In the genomic region with DNA sequence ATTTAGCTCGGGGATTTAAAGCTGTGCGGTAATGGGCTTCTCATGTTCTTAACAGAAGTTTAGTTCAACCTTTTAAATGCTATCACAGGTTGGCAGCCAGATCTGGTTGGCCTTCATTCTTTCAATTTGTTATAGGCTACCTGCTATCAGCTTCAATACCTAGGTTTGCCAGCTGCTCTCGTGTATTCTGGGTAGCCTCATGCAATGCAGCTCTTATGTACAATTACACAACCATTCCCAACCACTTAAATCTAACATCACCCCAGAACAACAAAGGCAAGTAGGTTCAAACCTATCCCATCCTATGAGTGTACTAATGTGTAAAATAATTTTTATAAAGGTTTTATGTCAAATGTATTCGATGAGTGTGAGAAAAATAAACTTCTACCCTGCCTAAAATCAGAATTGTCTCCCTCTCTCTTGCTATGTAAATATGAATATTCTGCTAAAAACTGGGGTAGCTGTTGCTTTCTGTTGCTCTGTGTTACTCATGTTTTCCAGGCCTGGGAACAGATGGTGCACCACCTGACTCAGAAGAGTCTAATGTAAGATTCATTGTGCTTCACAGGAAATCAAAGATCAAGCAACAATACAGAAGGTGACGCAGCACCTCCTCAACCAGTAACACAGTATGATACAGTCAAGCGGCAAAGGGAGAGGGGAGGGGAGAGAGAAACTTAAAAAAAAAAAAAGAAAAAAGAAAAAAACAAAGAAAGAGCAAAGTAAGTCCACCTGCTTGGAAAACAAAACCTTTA, we compare ENCODE assay signal across 11 cellular contexts.
DNase-seq lines count a peak whose midpoint lies in the region; ATAC-seq, FAIRE-seq and TF ChIP-seq lines count a peak whose summit lies in the region.
"Had no signal": no experiment of that assay in that cellular context is flagged by ENCODE, and none has a peak within 500 bp of the region (broad histone marks: within the 10 kb centered on the region; RNA-seq: fewer than 3 reads in every experiment).

No MANE protein-coding gene starts in this region.

- no peak overlapping the region for H3K27ac ChIP-seq in GM23338 (ENCODE audit: low read depth)
- H3K27ac ChIP-seq: cardiac muscle cell, VCaP had no signal

- peak overlapping the region; percentile 85 for H3K27ac Mint-ChIP-seq in GM23338
- no peak overlapping the region for H3K27ac Mint-ChIP-seq in stimulated activated naive B cell treated with anti-CD40 and anti-IgM and Interleukin-4, amounts not matched to agents 10 μg/mL and 1 μg/mL and 100 μg/mL, for 72 hours
- no peak overlapping the region for H3K27ac Mint-ChIP-seq in activated CD4-positive, alpha-beta T cell treated with anti-CD3 and anti-CD28 coated beads, Interleukin-2, amount 10 ng/mL, durations not matched to agents 7 days and 5 days

- TF ChIP-seq CTCF in AG04449 (IDR thresholded peaks at IDR 0.05; ENCODE audit: insufficient read depth, low read length, missing control alignments): no peak
- TF ChIP-seq CTCF in GM23338 (conservative IDR thresholded peaks at IDR 0.05; ENCODE audit: low read depth in 2 of 2): no peak

- peaks cover 6% of the 10 kb centered on the region for H3K9me3 Mint-ChIP-seq in GM23338
- H3K9me3 Mint-ChIP-seq in stimulated activated naive B cell treated with anti-CD40 and anti-IgM and Interleukin-4, amounts not matched to agents 10 μg/mL and 1 μg/mL and 100 μg/mL, for 72 hours: peaks cover 0 to 3% of the 10 kb centered on the region in 2 donors
- H3K9me3 Mint-ChIP-seq in activated CD4-positive, alpha-beta T cell treated with anti-CD3 and anti-CD28 coated beads, Interleukin-2, amount 10 ng/mL, durations not matched to agents 7 days and 5 days: peaks cover 17% of the 10 kb centered on the region

- CTCF ChIA-PET in AG04449 (lab: Yijun Ruan, JAX): no interaction called here
- CTCF ChIA-PET in activated CD4-positive, alpha-beta T cell treated with anti-CD3 and anti-CD28 coated beads, Interleukin-2, amount 10 ng/mL, durations not matched to agents 7 days and 5 days (lab: Charles Lee): no interaction called here

- no peak overlapping the region for H3K4me3 Mint-ChIP-seq in GM23338
- no peak overlapping the region for H3K4me3 Mint-ChIP-seq in stimulated activated naive B cell treated with anti-CD40 and anti-IgM and Interleukin-4, amounts not matched to agents 10 μg/mL and 1 μg/mL and 100 μg/mL, for 72 hours
- no peak overlapping the region for H3K4me3 Mint-ChIP-seq in activated CD4-positive, alpha-beta T cell treated with anti-CD3 and anti-CD28 coated beads, Interleukin-2, amount 10 ng/mL, durations not matched to agents 7 days and 5 days

- FAIRE-seq in GM12892 (lab: Jason Lieb, UNC): no peak

- POLR2A ChIA-PET in AG04449 (lab: Yijun Ruan, JAX): no interaction called here
- POLR2A ChIA-PET in activated CD4-positive, alpha-beta T cell treated with anti-CD3 and anti-CD28 coated beads, Interleukin-2, amount 10 ng/mL, durations not matched to agents 7 days and 5 days (lab: Charles Lee): no interaction called here

- no peaks in the 10 kb centered on the region for H3K36me3 ChIP-seq in GM23338 (ENCODE audit: insufficient read depth)
- H3K36me3 ChIP-seq: cardiac muscle cell had no signal

- ATAC-seq in GM23338: no peak
- ATAC-seq in stimulated activated naive B cell treated with anti-CD40 and anti-IgM and Interleukin-4, amounts not matched to agents 10 μg/mL and 1 μg/mL and 100 μg/mL, for 72 hours (replicated peaks): no peak

- H3K27me3 Mint-ChIP-seq in GM23338 (ENCODE audit: insufficient read depth, low read depth, poor library complexity): no peaks in the 10 kb centered on the region
- no peaks in the 10 kb centered on the region for H3K27me3 Mint-ChIP-seq in stimulated activated naive B cell treated with anti-CD40 and anti-IgM and Interleukin-4, amounts not matched to agents 10 μg/mL and 1 μg/mL and 100 μg/mL, for 72 hours
- no peaks in the 10 kb centered on the region for H3K27me3 Mint-ChIP-seq in activated CD4-positive, alpha-beta T cell treated with anti-CD3 and anti-CD28 coated beads, Interleukin-2, amount 10 ng/mL, durations not matched to agents 7 days and 5 days

- peaks cover 95% of the 10 kb centered on the region for H3K79me2 ChIP-seq in GM23338 (replicated peaks; ENCODE audit: insufficient read depth)

- TF ChIP-seq POLR2A in GM12892 (IDR thresholded peaks at IDR 0.05; ENCODE audit: low read depth, low read length): no peak

- no peaks in the 10 kb centered on the region for H3K27me3 ChIP-seq in GM23338 (ENCODE audit: insufficient read depth)
- H3K27me3 ChIP-seq: cardiac muscle cell had no signal

- peaks cover 34% of the 10 kb centered on the region for H3K4me1 Mint-ChIP-seq in GM23338
- H3K4me1 Mint-ChIP-seq in stimulated activated naive B cell treated with anti-CD40 and anti-IgM and Interleukin-4, amounts not matched to agents 10 μg/mL and 1 μg/mL and 100 μg/mL, for 72 hours: no peaks in the 10 kb centered on the region
- H3K4me1 Mint-ChIP-seq in activated CD4-positive, alpha-beta T cell treated with anti-CD3 and anti-CD28 coated beads, Interleukin-2, amount 10 ng/mL, durations not matched to agents 7 days and 5 days: no peaks in the 10 kb centered on the region

- DNase-seq in AG04449 (ENCODE audit: low read depth, low spot score) (peak; percentile 26), GM23338 (ENCODE audit: low spot score) (peak; percentile 17), SK-MEL-5 (ENCODE audit: low read depth, low spot score) (peak; percentile 22), fibroblast of the conjunctiva (ENCODE audit: low read depth) (peak; percentile 40), GM12892 (ENCODE audit: insufficient read length) (no peak), HUDEP-2 (lab: John Stamatoyannopoulos, UW; ENCODE audit: unreplicated experiment in 76 of 76) (no peak)
- DNase-seq in stimulated activated naive B cell treated with anti-CD40 and anti-IgM and Interleukin-4, amounts not matched to agents 10 μg/mL and 1 μg/mL and 100 μg/mL, for 72 hours: no peak
- DNase-seq in activated CD4-positive, alpha-beta T cell treated with anti-CD3 and anti-CD28 coated beads, Interleukin-2, amount 10 ng/mL, durations not matched to agents 7 days and 5 days: no peak
- DNase-seq: NCI-H187 had no signal

- H3K4me3 ChIP-seq in AG04449 (ENCODE audit: low read depth, low read length) (no peak overlapping the region), GM23338 (no peak overlapping the region)
- H3K4me3 ChIP-seq: cardiac muscle cell had no signal

- H3K9me2 ChIP-seq in GM23338 (ENCODE audit: insufficient read depth): no peaks in the 10 kb centered on the region

- no peaks in the 10 kb centered on the region for H3F3A ChIP-seq in GM23338 (replicated peaks; ENCODE audit: low read depth)

- H4K20me1 ChIP-seq in GM23338 (replicated peaks; ENCODE audit: insufficient read depth): no peaks in the 10 kb centered on the region

- H2AFZ ChIP-seq in GM23338: no peak overlapping the region

- H3K4me1 ChIP-seq in GM23338 (ENCODE audit: insufficient read depth): peaks cover 29% of the 10 kb centered on the region

- in situ Hi-C loops in SK-MEL-5 (cut with HindIII; ENCODE audit: low pct_unique_long_range_greater_than_20kb, low sequenced_read_pairs): no loop called here

- peaks cover 12% of the 10 kb centered on the region; the same call in 2 of the 3 replicates for H3K36me3 Mint-ChIP-seq in GM23338 (ENCODE audit: low read depth)
- no peaks in the 10 kb centered on the region for H3K36me3 Mint-ChIP-seq in stimulated activated naive B cell treated with anti-CD40 and anti-IgM and Interleukin-4, amounts not matched to agents 10 μg/mL and 1 μg/mL and 100 μg/mL, for 72 hours
- H3K36me3 Mint-ChIP-seq in activated CD4-positive, alpha-beta T cell treated with anti-CD3 and anti-CD28 coated beads, Interleukin-2, amount 10 ng/mL, durations not matched to agents 7 days and 5 days (ENCODE audit: low read depth): no peaks in the 10 kb centered on the region

- no peak overlapping the region for H3K4me2 ChIP-seq in GM23338

TF ChIP-seq in GM23338, 12 proteins besides CTCF, POLR2A, EP300 and RAD21 (continues in another document):
- no peak for TF ChIP-seq ZNF331 (CRISPR knock-in tag; IDR thresholded peaks at IDR 0.05; ENCODE audit: low read depth)
- TF ChIP-seq, protein P1, sequence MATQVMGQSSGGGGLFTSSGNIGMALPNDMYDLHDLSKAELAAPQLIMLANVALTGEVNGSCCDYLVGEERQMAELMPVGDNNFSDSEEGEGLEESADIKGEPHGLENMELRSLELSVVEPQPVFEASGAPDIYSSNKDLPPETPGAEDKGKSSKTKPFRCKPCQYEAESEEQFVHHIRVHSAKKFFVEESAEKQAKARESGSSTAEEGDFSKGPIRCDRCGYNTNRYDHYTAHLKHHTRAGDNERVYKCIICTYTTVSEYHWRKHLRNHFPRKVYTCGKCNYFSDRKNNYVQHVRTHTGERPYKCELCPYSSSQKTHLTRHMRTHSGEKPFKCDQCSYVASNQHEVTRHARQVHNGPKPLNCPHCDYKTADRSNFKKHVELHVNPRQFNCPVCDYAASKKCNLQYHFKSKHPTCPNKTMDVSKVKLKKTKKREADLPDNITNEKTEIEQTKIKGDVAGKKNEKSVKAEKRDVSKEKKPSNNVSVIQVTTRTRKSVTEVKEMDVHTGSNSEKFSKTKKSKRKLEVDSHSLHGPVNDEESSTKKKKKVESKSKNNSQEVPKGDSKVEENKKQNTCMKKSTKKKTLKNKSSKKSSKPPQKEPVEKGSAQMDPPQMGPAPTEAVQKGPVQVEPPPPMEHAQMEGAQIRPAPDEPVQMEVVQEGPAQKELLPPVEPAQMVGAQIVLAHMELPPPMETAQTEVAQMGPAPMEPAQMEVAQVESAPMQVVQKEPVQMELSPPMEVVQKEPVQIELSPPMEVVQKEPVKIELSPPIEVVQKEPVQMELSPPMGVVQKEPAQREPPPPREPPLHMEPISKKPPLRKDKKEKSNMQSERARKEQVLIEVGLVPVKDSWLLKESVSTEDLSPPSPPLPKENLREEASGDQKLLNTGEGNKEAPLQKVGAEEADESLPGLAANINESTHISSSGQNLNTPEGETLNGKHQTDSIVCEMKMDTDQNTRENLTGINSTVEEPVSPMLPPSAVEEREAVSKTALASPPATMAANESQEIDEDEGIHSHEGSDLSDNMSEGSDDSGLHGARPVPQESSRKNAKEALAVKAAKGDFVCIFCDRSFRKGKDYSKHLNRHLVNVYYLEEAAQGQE (IDR thresholded peaks at IDR 0.05; ENCODE audit: unreplicated experiment): no peak
- no peak for TF ChIP-seq NANOG (IDR thresholded peaks at IDR 0.05; ENCODE audit: borderline replicate concordance)
- no peak for TF ChIP-seq EZH2 (IDR thresholded peaks at IDR 0.05; ENCODE audit: low read depth, unreplicated experiment)
- TF ChIP-seq JUNB (IDR thresholded peaks at IDR 0.05; ENCODE audit: unreplicated experiment): no peak
- no peak for TF ChIP-seq ZNF114 (CRISPR knock-in tag; IDR thresholded peaks at IDR 0.05)
- TF ChIP-seq EZH2phosphoT487 (IDR thresholded peaks at IDR 0.05; ENCODE audit: unreplicated experiment): no peak

Comparison
In these comparisons a context has a peak if more than half of its experiments do, and no peak if none do; other contexts are left out.
1. DNase-seq: peak in AG04449 (single experiment), GM23338 (single experiment), SK-MEL-5 (single experiment) and fibroblast of the conjunctiva (single experiment); none in stimulated activated naive B cell treated with anti-CD40 and anti-IgM and Interleukin-4, amounts not matched to agents 10 μg/mL and 1 μg/mL and 100 μg/mL, for 72 hours (single experiment), GM12892 (single experiment), HUDEP-2 (0 of 76) and activated CD4-positive, alpha-beta T cell treated with anti-CD3 and anti-CD28 coated beads, Interleukin-2, amount 10 ng/mL, durations not matched to agents 7 days and 5 days (single experiment).